25 cellular contexts compared by ENCODE assay signal in genomic region chr15:74425634-74426033, GRCh38. TPM values are rescaled to one million over a fixed set of nuclear protein-coding genes. Genes with fewer than 3 reads are reported as not detected.
A peak's percentile ranks its signal among the peaks of the same experiment; 100 is the strongest.
DNase-seq lines count a peak whose midpoint lies in the region; ATAC-seq and TF ChIP-seq lines count a peak whose summit lies in the region.
"Had no signal": no experiment of that assay in that cellular context is flagged by ENCODE, and none has a peak within 500 bp of the region (broad histone marks: within the 10 kb centered on the region; RNA-seq: fewer than 3 reads in every experiment).

No MANE protein-coding gene starts in this region.

- H3K27ac ChIP-seq in testis: peak overlapping the region; percentile 31 to 50
- H3K27ac ChIP-seq in gastrocnemius medialis: no peak overlapping the region
- H3K27ac ChIP-seq: A549, hepatocyte, prostate gland, thyroid gland had no signal

- H3K4me1 ChIP-seq in testis: peaks cover 100% of the 10 kb centered on the region
- H3K4me1 ChIP-seq in gastrocnemius medialis: peaks cover 11 to 27% of the 10 kb centered on the region in 2 donors
- H3K4me1 ChIP-seq: prostate gland, thyroid gland had no signal

- H3K9me3 ChIP-seq in testis: no peaks in the 10 kb centered on the region
- H3K9me3 ChIP-seq in gastrocnemius medialis: no peaks in the 10 kb centered on the region
- H3K9me3 ChIP-seq: A549, prostate gland, thyroid gland had no signal

- H3K36me3 Mint-ChIP-seq in activated T-cell treated with anti-CD3 and anti-CD28 coated beads, Interleukin-2, amount 50 U/mL, for 4 hours (ENCODE audit: insufficient read depth): peaks cover 43% of the 10 kb centered on the region
- H3K36me3 Mint-ChIP-seq in activated CD8-positive, alpha-beta T cell treated with anti-CD3 and anti-CD28 coated beads, Interleukin-2, amount 10 ng/mL, durations not matched to agents 7 days and 5 days (ENCODE audit: low read depth): peaks cover 14% of the 10 kb centered on the region
- H3K36me3 Mint-ChIP-seq: natural killer cell treated with Interleukin-12 subunit alpha and Interleukin-12 subunit beta and Interleukin-15 and Interleukin-18, amount 100 ng/mL, for 72 hours had no signal

- TF ChIP-seq CTCF in testis (IDR thresholded peaks at IDR 0.05) (no peak), gastrocnemius medialis (IDR thresholded peaks at IDR 0.05 in 4 of 5, conservative IDR thresholded peaks at IDR 0.05 in 1 of 5) (no peak)

- peaks cover 51% of the 10 kb centered on the region for H3K4me1 Mint-ChIP-seq in activated T-cell treated with anti-CD3 and anti-CD28 coated beads, Interleukin-2, amount 50 U/mL, for 4 hours (ENCODE audit: low read depth)
- peaks cover 74% of the 10 kb centered on the region for H3K4me1 Mint-ChIP-seq in activated CD8-positive, alpha-beta T cell treated with anti-CD3 and anti-CD28 coated beads, Interleukin-2, amount 10 ng/mL, durations not matched to agents 7 days and 5 days (ENCODE audit: low read depth)

- H3K36me3 ChIP-seq in testis (ENCODE audit: low read depth, missing control alignments): no peaks in the 10 kb centered on the region
- H3K36me3 ChIP-seq in gastrocnemius medialis: no peaks in the 10 kb centered on the region
- H3K36me3 ChIP-seq: prostate gland, thyroid gland had no signal

- no peaks in the 10 kb centered on the region for H3K27me3 Mint-ChIP-seq in activated T-cell treated with anti-CD3 and anti-CD28 coated beads, Interleukin-2, amount 50 U/mL, for 4 hours (ENCODE audit: low read depth)
- no peaks in the 10 kb centered on the region for H3K27me3 Mint-ChIP-seq in activated CD8-positive, alpha-beta T cell treated with anti-CD3 and anti-CD28 coated beads, Interleukin-2, amount 10 ng/mL, durations not matched to agents 7 days and 5 days (ENCODE audit: low read depth)
- H3K27me3 Mint-ChIP-seq: natural killer cell treated with Interleukin-12 subunit alpha and Interleukin-12 subunit beta and Interleukin-15 and Interleukin-18, amount 100 ng/mL, for 72 hours had no signal

- ATAC-seq in activated T-cell treated with anti-CD3 and anti-CD28 coated beads, Interleukin-2, amount 50 U/mL, for 4 hours: no peak
- ATAC-seq in activated CD8-positive, alpha-beta T cell treated with anti-CD3 and anti-CD28 coated beads, Interleukin-2, amount 10 ng/mL, durations not matched to agents 7 days and 5 days: no peak
- ATAC-seq in HG02678 (IDR thresholded peaks at IDR 0.05; ENCODE audit: unreplicated experiment) (no peak), gastrocnemius medialis (no peak)
- ATAC-seq: A549; natural killer cell treated with Interleukin-12 subunit alpha and Interleukin-12 subunit beta and Interleukin-15 and Interleukin-18, amount 100 ng/mL, for 72 hours had no signal

- H3K27me3 ChIP-seq in testis: no peaks in the 10 kb centered on the region
- H3K27me3 ChIP-seq in gastrocnemius medialis: no peaks in the 10 kb centered on the region
- H3K27me3 ChIP-seq: hepatocyte, thyroid gland had no signal

- H3K4me3 Mint-ChIP-seq in activated T-cell treated with anti-CD3 and anti-CD28 coated beads, Interleukin-2, amount 50 U/mL, for 4 hours: peak overlapping the region; percentile 13
- no peak overlapping the region for H3K4me3 Mint-ChIP-seq in activated CD8-positive, alpha-beta T cell treated with anti-CD3 and anti-CD28 coated beads, Interleukin-2, amount 10 ng/mL, durations not matched to agents 7 days and 5 days
- H3K4me3 Mint-ChIP-seq: endodermal cell; H9; natural killer cell treated with Interleukin-12 subunit alpha and Interleukin-12 subunit beta and Interleukin-15 and Interleukin-18, amount 100 ng/mL, for 72 hours had no signal

- no peak overlapping the region for H3K4me3 ChIP-seq in testis
- no peak overlapping the region for H3K4me3 ChIP-seq in gastrocnemius medialis
- H3K4me3 ChIP-seq: A549, hepatocyte, prostate gland, skin epidermis, thyroid gland had no signal

- intact Hi-C loops in testis (cut with DNase I; ENCODE audit: low total_unique reads): no loop called here
- intact Hi-C loops in gastrocnemius medialis (cut with DNase I; ENCODE audit: low total_unique reads): no loop called here

- TF ChIP-seq POLR2A in testis (IDR thresholded peaks at IDR 0.05) (no peak), gastrocnemius medialis (IDR thresholded peaks at IDR 0.05) (no peak)

- CTCF ChIA-PET in activated CD8-positive, alpha-beta T cell treated with anti-CD3 and anti-CD28 coated beads, Interleukin-2, amount 10 ng/mL, durations not matched to agents 7 days and 5 days (lab: Charles Lee): interaction anchor here (1.0 to 27.0 kb wide), 3 partner anchors 9 to 46 kb away, joined by 3 to 677 read pairs (median 3); no protein-coding TSS in a partner anchor

- no peaks in the 10 kb centered on the region for H3K9me3 Mint-ChIP-seq in activated T-cell treated with anti-CD3 and anti-CD28 coated beads, Interleukin-2, amount 50 U/mL, for 4 hours
- no peaks in the 10 kb centered on the region for H3K9me3 Mint-ChIP-seq in activated CD8-positive, alpha-beta T cell treated with anti-CD3 and anti-CD28 coated beads, Interleukin-2, amount 10 ng/mL, durations not matched to agents 7 days and 5 days (ENCODE audit: insufficient read depth)
- H3K9me3 Mint-ChIP-seq: endodermal cell; H9; natural killer cell treated with Interleukin-12 subunit alpha and Interleukin-12 subunit beta and Interleukin-15 and Interleukin-18, amount 100 ng/mL, for 72 hours had no signal

- in situ Hi-C loops in gastrocnemius medialis (cut with MboI; ENCODE audit: low sequenced_read_pairs in 4 of 4): no loop called here

- WGBS in testis, 2 donors: 63 to 66% methylated on average over 5 to 7 of the region's 7 CpGs

- H3K27ac Mint-ChIP-seq in activated CD8-positive, alpha-beta T cell treated with anti-CD3 and anti-CD28 coated beads, Interleukin-2, amount 10 ng/mL, durations not matched to agents 7 days and 5 days: peak overlapping the region; percentile 4
- H3K27ac Mint-ChIP-seq: endodermal cell had no signal

- POLR2A ChIA-PET in activated CD8-positive, alpha-beta T cell treated with anti-CD3 and anti-CD28 coated beads, Interleukin-2, amount 10 ng/mL, durations not matched to agents 7 days and 5 days (lab: Charles Lee): no interaction called here

- DNase-seq in activated T-cell treated with anti-CD3 and anti-CD28 coated beads, Interleukin-2, amount 50 U/mL, for 4 hours: no peak
- DNase-seq in activated T-cell treated with anti-CD3 and anti-CD28 coated beads, Interleukin-2, amount 50 U/mL, for 1 hour: no peak
- no peak for DNase-seq in activated CD8-positive, alpha-beta T cell treated with anti-CD3 and anti-CD28 coated beads, Interleukin-2, amount 10 ng/mL, durations not matched to agents 7 days and 5 days
- DNase-seq in kidney tubule cell (ENCODE audit: low spot score) (peak; percentile 64), testis (no peak), LoVo (ENCODE audit: low spot score) (no peak), gastrocnemius medialis (no peak)
- DNase-seq: activated CD4-positive, CD25-positive, alpha-beta regulatory T cell; activated gamma-delta T cell treated with Interleukin-2 at 50 U/mL for 16 hours; endodermal cell; H9; islet precursor cell; KBM-7; NCI-H524 treated with DMSO at 0.1 percent for 48 hours; stimulated activated CD4-positive, alpha-beta T cell treated with anti-CD3 and anti-CD28 coated beads, Interleukin-4, amount 100 ng/mL, for 24 hours; T-helper 2 cell; thyroid gland had no signal

RNA-seq across cellular contexts. Expression of gene SEMA7A, which starts 8.1 kb away (rescaled TPM):
- total RNA-seq in activated T-cell treated with anti-CD3 and anti-CD28 coated beads, Interleukin-2, amount 50 U/mL, for 4 hours: 100 to 1,000 TPM; 187 to 215 (median 195) TPM
- 10 to 100 TPM; 16.1 to 16.9 TPM for total RNA-seq in activated CD8-positive, alpha-beta T cell treated with anti-CD3 and anti-CD28 coated beads, Interleukin-2, amount 10 ng/mL, durations not matched to agents 7 days and 5 days
- total RNA-seq in testis (100 to 1,000 TPM; 217 to 220 TPM), gastrocnemius medialis (1 to 10 TPM in 3 of 4 donors, under 1 TPM in 1; 0.51 to 2.7 (median 2.4) TPM)
- polyA plus RNA-seq in testis (ENCODE audit: insufficient read depth, low read depth, low replicate concordance): 80.7 TPM

RNA-seq across cellular contexts. Expression of gene UBL7, which starts 35.3 kb away (rescaled TPM):
- total RNA-seq in activated T-cell treated with anti-CD3 and anti-CD28 coated beads, Interleukin-2, amount 50 U/mL, for 4 hours: 10 to 100 TPM; 53.4 to 60.1 (median 59.2) TPM
- total RNA-seq in activated CD8-positive, alpha-beta T cell treated with anti-CD3 and anti-CD28 coated beads, Interleukin-2, amount 10 ng/mL, durations not matched to agents 7 days and 5 days: 10 to 100 TPM; 60.8 to 71.4 TPM
- 10 to 100 TPM; 61.9 to 70.6 TPM for total RNA-seq in testis
- 104 TPM for polyA plus RNA-seq in testis (ENCODE audit: insufficient read depth, low read depth, low replicate concordance)
- 100 to 1,000 TPM in 1 of 4 donors, 10 to 100 TPM in 3; 66.4 to 139 (median 83.2) TPM for total RNA-seq in gastrocnemius medialis

RNA-seq across cellular contexts. Expression of gene CYP11A1, which starts 58.2 kb away (rescaled TPM):
- total RNA-seq in activated T-cell treated with anti-CD3 and anti-CD28 coated beads, Interleukin-2, amount 50 U/mL, for 4 hours: under 1 TPM; 0.33 to 0.41 (median 0.40) TPM
- not detected for total RNA-seq in activated CD8-positive, alpha-beta T cell treated with anti-CD3 and anti-CD28 coated beads, Interleukin-2, amount 10 ng/mL, durations not matched to agents 7 days and 5 days
- total RNA-seq in testis: 10 to 100 TPM; 74.3 to 76.4 TPM
- 76.2 TPM for polyA plus RNA-seq in testis (ENCODE audit: insufficient read depth, low read depth, low replicate concordance)
- 1 to 10 TPM in 1 of 4 donors, under 1 TPM in 3; 0.15 to 2.5 (median 0.67) TPM for total RNA-seq in gastrocnemius medialis
- total RNA-seq: OCI-LY7, SK-MEL-5 had no signal

Comparison
In these comparisons a context has a peak if more than half of its experiments do, and no peak if none do; other contexts are left out.
1. H3K27ac ChIP-seq: peak in testis (2 of 2); none in gastrocnemius medialis (0 of 4).
2. RNA of gene SEMA7A, which starts 8.1 kb away (total RNA-seq): 217 to 220 TPM in testis and 187 to 215 TPM in activated T-cell treated with anti-CD3 and anti-CD28 coated beads, Interleukin-2, amount 50 U/mL, for 4 hours; 16.1 to 16.9 TPM in activated CD8-positive, alpha-beta T cell treated with anti-CD3 and anti-CD28 coated beads, Interleukin-2, amount 10 ng/mL, durations not matched to agents 7 days and 5 days and 0.51 to 2.7 TPM in gastrocnemius medialis; every median in the first group is over 10 times any median in the second.
3. RNA of gene CYP11A1, which starts 58.2 kb away (total RNA-seq): 74.3 to 76.4 TPM in testis; 0.15 to 2.5 TPM in gastrocnemius medialis, 0.33 to 0.41 TPM in activated T-cell treated with anti-CD3 and anti-CD28 coated beads, Interleukin-2, amount 50 U/mL, for 4 hours and not detected in activated CD8-positive, alpha-beta T cell treated with anti-CD3 and anti-CD28 coated beads, Interleukin-2, amount 10 ng/mL, durations not matched to agents 7 days and 5 days; every median in the first group is over 10 times any median in the second.